In the genomic region with DNA sequence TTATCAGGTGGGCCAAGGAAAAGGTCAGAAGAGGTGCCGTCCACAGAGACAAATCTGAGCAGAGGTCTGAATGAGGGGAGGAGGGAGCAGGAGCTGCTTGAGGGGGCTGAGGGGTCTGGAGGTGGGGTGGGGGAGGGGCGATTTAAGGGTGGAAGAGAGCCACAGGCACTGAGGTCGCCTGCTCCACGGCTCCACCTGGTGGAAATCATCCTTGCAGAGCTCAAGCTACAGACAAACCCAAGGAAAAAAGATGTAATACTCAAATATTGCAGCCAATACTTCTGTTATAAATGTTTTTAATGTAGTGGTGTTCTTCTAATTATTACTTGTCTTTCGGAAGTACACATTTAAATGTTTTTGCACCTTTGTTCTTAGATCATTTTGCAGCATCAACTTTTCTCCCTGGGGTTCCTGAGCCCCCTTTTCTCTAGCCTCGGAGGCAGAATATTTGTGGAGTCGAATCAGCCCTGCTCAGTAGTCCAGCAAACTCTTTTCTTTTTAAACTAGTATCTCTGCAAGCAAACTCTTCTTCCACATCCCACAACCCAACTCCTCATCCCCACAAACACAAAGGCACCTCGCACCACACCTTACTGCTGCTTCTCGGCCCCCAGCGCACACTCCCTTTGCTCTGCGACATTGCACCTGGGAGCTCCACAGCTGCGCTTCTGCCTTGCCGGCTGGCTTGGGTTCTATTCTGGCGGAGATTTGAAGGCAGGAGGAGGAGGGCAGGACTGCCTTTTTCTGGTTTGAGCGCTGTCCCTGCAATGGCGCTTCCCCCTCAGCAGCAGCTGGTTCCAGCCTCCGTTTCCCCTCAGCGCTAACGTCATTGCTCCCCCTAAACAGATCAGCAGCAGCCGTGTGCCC, we compare ENCODE assay signal across 8 cellular contexts. TPM values are rescaled to one million over a fixed set of nuclear protein-coding genes. Genes with fewer than 3 reads are reported as not detected.
DNase-seq lines count a peak whose midpoint lies in the region; ATAC-seq and TF ChIP-seq lines count a peak whose summit lies in the region.

No MANE protein-coding gene starts in this region.

- no peak overlapping the region for H2BK12ac ChIP-seq in trophoblast cell (ENCODE audit: low read length)

- DNase-seq in AG20443 (ENCODE audit: low spot score) (peak; percentile 57), NCI-H226 (peak; percentile 29), cerebellar cortex (ENCODE audit: low spot score) (peak; percentile 23), trophoblast cell (peak in 1 of 2 donors; percentile 60), sciatic nerve (ENCODE audit: low spot score) (no peak), superior temporal gyrus (ENCODE audit: extremely low spot score) (no peak)
- no peak for DNase-seq in activated CD4-positive, CD25-positive, alpha-beta regulatory T cell (lab: John Stamatoyannopoulos, UW)

- no peaks in the 10 kb centered on the region for H3K36me3 ChIP-seq in trophoblast cell (ENCODE audit: control insufficient read depth in 1 of 2, insufficient read depth in 2 of 2, low read length in 2 of 2)

- peak overlapping the region; percentile 32 for H4K91ac ChIP-seq in trophoblast cell (ENCODE audit: low read depth, low read length)

- no peak overlapping the region for H3K4me3 ChIP-seq in trophoblast cell (ENCODE audit: low read depth, low read length)

- no peak overlapping the region for H3K23ac ChIP-seq in trophoblast cell (ENCODE audit: low read length)

- H3K27me3 ChIP-seq in trophoblast cell (ENCODE audit: insufficient read depth, low read length), result no peaks in the 10 kb centered on the region

- no peak overlapping the region for H4K12ac ChIP-seq in trophoblast cell (ENCODE audit: low read depth, low read length)

- H3K9ac ChIP-seq in trophoblast cell (ENCODE audit: low read length), result no peak overlapping the region

- no peak overlapping the region for H2AFZ ChIP-seq in trophoblast cell (ENCODE audit: insufficient read depth, low read length, poor library complexity)

- peaks cover 3% of the 10 kb centered on the region for H3K79me1 ChIP-seq in trophoblast cell (ENCODE audit: low read length)

- intact Hi-C loops in sciatic nerve (cut with DNase I), result no loop called here

- H2BK5ac ChIP-seq in trophoblast cell (ENCODE audit: low read depth, low read length, poor library complexity), result no peak overlapping the region

- no peak overlapping the region for H3K4ac ChIP-seq in trophoblast cell (ENCODE audit: low read depth, low read length)

- 100% methylated on average over 1 of the region's 20 CpGs for WGBS in trophoblast cell (ENCODE audit: extremely low coverage, insufficient coverage, insufficient read length)

- peaks cover 2 to 5% of the 10 kb centered on the region in 2 experiments for H3K4me1 ChIP-seq in trophoblast cell (ENCODE audit: control insufficient read depth in 1 of 2, insufficient read depth in 2 of 2, low read length in 2 of 2)

- H3K27ac ChIP-seq in trophoblast cell (ENCODE audit: low read depth, low read length), result no peak overlapping the region

- H2AK5ac ChIP-seq in trophoblast cell (ENCODE audit: low read length), result no peak overlapping the region

- H3K14ac ChIP-seq in trophoblast cell (ENCODE audit: low read length), result no peak overlapping the region

- no peak overlapping the region for H4K8ac ChIP-seq in trophoblast cell (ENCODE audit: low read depth, low read length)

- ATAC-seq in sciatic nerve, result no peak

- no peak overlapping the region for H3K18ac ChIP-seq in trophoblast cell (ENCODE audit: low read length)

- TF ChIP-seq CTCF in GM12874 (IDR thresholded peaks at IDR 0.05; ENCODE audit: insufficient read depth, low read depth, low read length), result peak; percentile 69

- H3K79me2 ChIP-seq in trophoblast cell (ENCODE audit: control insufficient read depth, insufficient read depth, low read length, poor library complexity), result no peaks in the 10 kb centered on the region

- H2BK120ac ChIP-seq in trophoblast cell (ENCODE audit: insufficient read depth, low read length, poor library complexity), result peak overlapping the region; percentile 38

- peaks cover 2% of the 10 kb centered on the region for H3K9me3 ChIP-seq in trophoblast cell (ENCODE audit: insufficient read depth, low read depth, low read length)

- H3K4me2 ChIP-seq in trophoblast cell (ENCODE audit: low read length), result no peak overlapping the region

RNA-seq across cellular contexts. Expression of a gene that starts 51.0 kb away (rescaled TPM):
- 329 and 338 TPM in 2 replicates for polyA plus RNA-seq in trophoblast cell (2013)
- 1.6 TPM for total RNA-seq in sciatic nerve

RNA-seq across cellular contexts. Expression of a gene that starts 55.3 kb away (rescaled TPM):
- 16.5 and 17.2 TPM in 2 replicates for polyA plus RNA-seq in trophoblast cell (2013)
- 2.6 TPM for total RNA-seq in sciatic nerve

Comparison
In these comparisons a context has a peak if more than half of its experiments do, and no peak if none do; other contexts are left out.
1. DNase-seq: peak in AG20443 (single experiment), NCI-H226 (single experiment) and cerebellar cortex (single experiment); none in sciatic nerve (single experiment), superior temporal gyrus (single experiment) and activated CD4-positive, CD25-positive, alpha-beta regulatory T cell (0 of 4).